ENCODE assay signal across 2 cellular contexts in the genomic region with DNA sequence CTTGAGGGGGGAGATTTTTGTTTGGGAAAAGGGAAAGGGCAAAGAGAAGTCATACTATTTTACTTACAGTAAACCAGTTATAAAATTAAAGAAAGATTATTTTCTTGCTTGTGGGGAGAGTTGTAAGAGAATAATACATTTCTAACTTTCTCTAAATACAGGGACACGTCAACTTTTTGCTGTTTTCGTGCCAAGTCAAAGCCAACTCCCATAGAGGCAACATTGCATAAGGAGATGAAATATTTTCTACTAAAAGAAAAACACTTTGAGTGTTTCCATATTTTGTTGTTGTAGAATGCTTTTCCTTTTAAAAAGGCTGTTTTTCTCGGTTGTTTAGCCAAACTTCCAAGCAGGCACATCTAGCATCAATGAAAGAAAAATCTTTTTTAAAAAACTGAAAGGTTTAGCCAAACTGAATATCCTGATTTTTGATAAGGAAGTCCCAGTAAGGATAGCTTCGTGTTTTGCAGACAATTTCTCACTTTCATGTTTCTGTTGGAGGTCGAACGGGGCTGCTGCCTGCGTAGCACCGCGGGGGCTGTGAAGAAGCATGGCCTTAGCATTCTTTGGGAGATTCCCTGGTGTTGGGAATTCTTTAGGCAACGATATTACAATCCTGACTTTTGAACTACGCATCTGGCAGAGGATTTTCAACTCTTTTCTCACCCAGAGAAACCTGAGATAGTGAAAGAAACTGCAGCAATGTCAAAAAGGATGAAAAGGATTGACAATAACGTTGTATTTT.
TF ChIP-seq lines count a peak whose summit lies in the region.

No MANE protein-coding gene starts in this region.

TF ChIP-seq in GM23338, 12 proteins besides CTCF, POLR2A, EP300 and RAD21:
- TF ChIP-seq ZNF462 (CRISPR knock-in tag; IDR thresholded peaks at IDR 0.05) = no peak
- TF ChIP-seq, protein P1, sequence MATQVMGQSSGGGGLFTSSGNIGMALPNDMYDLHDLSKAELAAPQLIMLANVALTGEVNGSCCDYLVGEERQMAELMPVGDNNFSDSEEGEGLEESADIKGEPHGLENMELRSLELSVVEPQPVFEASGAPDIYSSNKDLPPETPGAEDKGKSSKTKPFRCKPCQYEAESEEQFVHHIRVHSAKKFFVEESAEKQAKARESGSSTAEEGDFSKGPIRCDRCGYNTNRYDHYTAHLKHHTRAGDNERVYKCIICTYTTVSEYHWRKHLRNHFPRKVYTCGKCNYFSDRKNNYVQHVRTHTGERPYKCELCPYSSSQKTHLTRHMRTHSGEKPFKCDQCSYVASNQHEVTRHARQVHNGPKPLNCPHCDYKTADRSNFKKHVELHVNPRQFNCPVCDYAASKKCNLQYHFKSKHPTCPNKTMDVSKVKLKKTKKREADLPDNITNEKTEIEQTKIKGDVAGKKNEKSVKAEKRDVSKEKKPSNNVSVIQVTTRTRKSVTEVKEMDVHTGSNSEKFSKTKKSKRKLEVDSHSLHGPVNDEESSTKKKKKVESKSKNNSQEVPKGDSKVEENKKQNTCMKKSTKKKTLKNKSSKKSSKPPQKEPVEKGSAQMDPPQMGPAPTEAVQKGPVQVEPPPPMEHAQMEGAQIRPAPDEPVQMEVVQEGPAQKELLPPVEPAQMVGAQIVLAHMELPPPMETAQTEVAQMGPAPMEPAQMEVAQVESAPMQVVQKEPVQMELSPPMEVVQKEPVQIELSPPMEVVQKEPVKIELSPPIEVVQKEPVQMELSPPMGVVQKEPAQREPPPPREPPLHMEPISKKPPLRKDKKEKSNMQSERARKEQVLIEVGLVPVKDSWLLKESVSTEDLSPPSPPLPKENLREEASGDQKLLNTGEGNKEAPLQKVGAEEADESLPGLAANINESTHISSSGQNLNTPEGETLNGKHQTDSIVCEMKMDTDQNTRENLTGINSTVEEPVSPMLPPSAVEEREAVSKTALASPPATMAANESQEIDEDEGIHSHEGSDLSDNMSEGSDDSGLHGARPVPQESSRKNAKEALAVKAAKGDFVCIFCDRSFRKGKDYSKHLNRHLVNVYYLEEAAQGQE (IDR thresholded peaks at IDR 0.05; ENCODE audit: unreplicated experiment) = no peak

TF ChIP-seq in SK-N-SH treated with all-trans-retinoic acid at 6 μM for 48 hours, 23 proteins besides CTCF, POLR2A, EP300 and RAD21 (continued from another document):
- TF ChIP-seq PPARA (CRISPR knock-in tag; IDR thresholded peaks at IDR 0.05; ENCODE audit: borderline replicate concordance) = no peak
- TF ChIP-seq ZNF8 (CRISPR knock-in tag; IDR thresholded peaks at IDR 0.05) = no peak
- no peak for TF ChIP-seq PATZ1 (CRISPR knock-in tag; IDR thresholded peaks at IDR 0.05; ENCODE audit: borderline replicate concordance)
- no peak for TF ChIP-seq CSDC2 (CRISPR knock-in tag; IDR thresholded peaks at IDR 0.05)
- TF ChIP-seq TCF4 (CRISPR knock-in tag; IDR thresholded peaks at IDR 0.05; ENCODE audit: borderline replicate concordance) = no peak
- TF ChIP-seq BACH2 (CRISPR knock-in tag; IDR thresholded peaks at IDR 0.05; ENCODE audit: borderline replicate concordance) = no peak
- no peak for TF ChIP-seq CREB5 (CRISPR knock-in tag; IDR thresholded peaks at IDR 0.05; ENCODE audit: low read depth)
- TF ChIP-seq CSRNP3 (CRISPR knock-in tag; IDR thresholded peaks at IDR 0.05) = no peak
- TF ChIP-seq ZFP30 (CRISPR knock-in tag; IDR thresholded peaks at IDR 0.05) = no peak
- no peak for TF ChIP-seq ZNF565 (CRISPR knock-in tag; conservative IDR thresholded peaks at IDR 0.05; ENCODE audit: low read depth)
- no peak for TF ChIP-seq ZNF70 (CRISPR knock-in tag; IDR thresholded peaks at IDR 0.05)
- TF ChIP-seq ZC3H10 (CRISPR knock-in tag; IDR thresholded peaks at IDR 0.05) = no peak
- no peak for TF ChIP-seq ARNTL (CRISPR knock-in tag; IDR thresholded peaks at IDR 0.05; ENCODE audit: borderline replicate concordance, low read depth)
- TF ChIP-seq TOX (CRISPR knock-in tag; IDR thresholded peaks at IDR 0.05; ENCODE audit: borderline replicate concordance) = no peak
- no peak for TF ChIP-seq POU6F1 (CRISPR knock-in tag; IDR thresholded peaks at IDR 0.05; ENCODE audit: borderline replicate concordance, low read depth)
TF ChIP-seq in SK-N-SH treated with all-trans-retinoic acid at 6 μM for 48 hours: peak in this region for 0.
